ENCODE assay signal across 1 cellular context in the genomic region with DNA sequence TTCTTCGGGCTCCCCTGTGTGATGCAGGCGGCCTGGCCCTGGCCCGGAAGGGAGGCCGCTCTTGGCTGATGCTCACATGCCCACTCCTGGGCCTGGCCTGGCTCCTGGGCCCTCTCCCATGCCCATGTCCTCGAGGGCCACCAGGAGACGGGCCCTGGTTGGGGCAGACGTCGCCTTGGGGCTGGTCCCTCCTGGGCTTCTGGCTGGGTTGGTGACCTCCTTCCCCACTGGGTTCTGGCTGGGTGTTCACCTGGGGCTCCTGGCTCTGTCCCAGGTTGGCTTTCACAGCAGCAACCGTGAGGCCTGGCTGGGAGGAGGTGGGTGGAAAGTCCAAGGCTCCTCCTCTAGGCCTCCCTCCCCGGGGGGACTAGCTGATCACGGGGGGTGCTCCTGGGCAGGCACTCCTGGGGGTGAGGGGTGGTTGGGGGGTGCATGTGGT.
TF ChIP-seq lines count a peak whose summit lies in the region.

No MANE protein-coding gene starts in this region.

TF ChIP-seq in GM12878, 131 proteins besides CTCF, POLR2A, EP300 and RAD21:
- TF ChIP-seq ZNF217 (IDR thresholded peaks at IDR 0.05) = no peak
- TF ChIP-seq NFYA (IDR thresholded peaks at IDR 0.05; ENCODE audit: borderline replicate concordance, low read depth, low read length) = no peak
- TF ChIP-seq BHLHE40 (IDR thresholded peaks at IDR 0.05; ENCODE audit: borderline replicate concordance in 1 of 2, low read depth in 2 of 2, low read length in 1 of 2) = no peak
- no peak for TF ChIP-seq ZNF274 (IDR thresholded peaks at IDR 0.05; ENCODE audit: insufficient read depth, insufficient read length)
- TF ChIP-seq DPF2 (IDR thresholded peaks at IDR 0.05) = no peak
- no peak for TF ChIP-seq EZH2 (IDR thresholded peaks at IDR 0.05; ENCODE audit: borderline replicate concordance, control insufficient read depth, low read depth, low read length)
- no peak for TF ChIP-seq MTA2 (IDR thresholded peaks at IDR 0.05; ENCODE audit: low read depth)
- TF ChIP-seq, protein P1, sequence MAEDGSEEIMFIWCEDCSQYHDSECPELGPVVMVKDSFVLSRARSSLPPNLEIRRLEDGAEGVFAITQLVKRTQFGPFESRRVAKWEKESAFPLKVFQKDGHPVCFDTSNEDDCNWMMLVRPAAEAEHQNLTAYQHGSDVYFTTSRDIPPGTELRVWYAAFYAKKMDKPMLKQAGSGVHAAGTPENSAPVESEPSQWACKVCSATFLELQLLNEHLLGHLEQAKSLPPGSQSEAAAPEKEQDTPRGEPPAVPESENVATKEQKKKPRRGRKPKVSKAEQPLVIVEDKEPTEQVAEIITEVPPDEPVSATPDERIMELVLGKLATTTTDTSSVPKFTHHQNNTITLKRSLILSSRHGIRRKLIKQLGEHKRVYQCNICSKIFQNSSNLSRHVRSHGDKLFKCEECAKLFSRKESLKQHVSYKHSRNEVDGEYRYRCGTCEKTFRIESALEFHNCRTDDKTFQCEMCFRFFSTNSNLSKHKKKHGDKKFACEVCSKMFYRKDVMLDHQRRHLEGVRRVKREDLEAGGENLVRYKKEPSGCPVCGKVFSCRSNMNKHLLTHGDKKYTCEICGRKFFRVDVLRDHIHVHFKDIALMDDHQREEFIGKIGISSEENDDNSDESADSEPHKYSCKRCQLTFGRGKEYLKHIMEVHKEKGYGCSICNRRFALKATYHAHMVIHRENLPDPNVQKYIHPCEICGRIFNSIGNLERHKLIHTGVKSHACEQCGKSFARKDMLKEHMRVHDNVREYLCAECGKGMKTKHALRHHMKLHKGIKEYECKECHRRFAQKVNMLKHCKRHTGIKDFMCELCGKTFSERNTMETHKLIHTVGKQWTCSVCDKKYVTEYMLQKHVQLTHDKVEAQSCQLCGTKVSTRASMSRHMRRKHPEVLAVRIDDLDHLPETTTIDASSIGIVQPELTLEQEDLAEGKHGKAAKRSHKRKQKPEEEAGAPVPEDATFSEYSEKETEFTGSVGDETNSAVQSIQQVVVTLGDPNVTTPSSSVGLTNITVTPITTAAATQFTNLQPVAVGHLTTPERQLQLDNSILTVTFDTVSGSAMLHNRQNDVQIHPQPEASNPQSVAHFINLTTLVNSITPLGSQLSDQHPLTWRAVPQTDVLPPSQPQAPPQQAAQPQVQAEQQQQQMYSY (CRISPR knock-in tag; IDR thresholded peaks at IDR 0.05) = no peak
- TF ChIP-seq ZNF24 (IDR thresholded peaks at IDR 0.05) = no peak
- TF ChIP-seq SUPT20H (IDR thresholded peaks at IDR 0.05; ENCODE audit: borderline replicate concordance, control insufficient read depth, low read depth, low read length) = no peak
- TF ChIP-seq FOXK2 (IDR thresholded peaks at IDR 0.05) = no peak
